In genomic region chr20:8898823-8899222, GRCh38 we compare ENCODE assay signal across 8 cellular contexts.
"Had no signal": no experiment of that assay in that cellular context is flagged by ENCODE, and none has a peak within 500 bp of the region (broad histone marks: within the 10 kb centered on the region; RNA-seq: fewer than 3 reads in every experiment).

No MANE protein-coding gene starts in this region.

- H2AFZ ChIP-seq: GM23248 had no signal

- DNase-seq: GM23248, GOT3, H9, HCEC 1CT, KBM-7 had no signal

- H3K27ac ChIP-seq: GM23248, KMS-11 had no signal

- H3K4me2 ChIP-seq: KMS-11 had no signal

- H3K4me3 ChIP-seq: GM23248 had no signal

- H3K9ac ChIP-seq: GM23248, KMS-11 had no signal

- FAIRE-seq: H54, HTR-8/SVneo had no signal
